In the genomic region with DNA sequence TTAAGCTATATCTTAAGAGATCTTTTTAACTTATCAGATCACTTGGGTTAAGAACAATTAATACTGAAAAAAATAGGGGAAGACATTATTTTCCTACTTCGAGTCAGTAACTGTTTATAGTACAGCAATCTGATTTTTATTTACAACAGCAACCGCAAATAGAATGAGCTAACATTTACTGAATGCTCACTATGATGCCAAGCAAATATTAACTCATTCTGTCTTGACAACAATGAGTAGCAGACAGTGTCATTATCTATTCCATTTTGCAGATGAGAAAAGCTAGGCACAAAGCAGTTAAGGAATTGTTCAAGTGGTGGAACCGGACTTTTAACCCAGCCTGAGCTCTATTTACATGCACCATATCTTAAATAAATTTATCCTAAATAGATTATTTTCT, we compare ENCODE assay signal across 23 cellular contexts.
"Had no signal": no experiment of that assay in that cellular context is flagged by ENCODE, and none has a peak within 500 bp of the region (broad histone marks: within the 10 kb centered on the region; RNA-seq: fewer than 3 reads in every experiment).

No MANE protein-coding gene starts in this region.

- H3K9me3 ChIP-seq: adrenal gland had no signal

- H3K4me3 ChIP-seq: adrenal gland, SK-N-MC had no signal

- H3K27me3 ChIP-seq: adrenal gland had no signal

- H3K36me3 ChIP-seq: adrenal gland had no signal

- H3K27ac ChIP-seq: adrenal gland, SK-N-MC had no signal

- H3K4me1 ChIP-seq: adrenal gland had no signal

- DNase-seq: activated B cell treated with CpG ODN at 0.5 μM for 24 hours; activated CD4-positive, alpha-beta T cell treated with anti-CD3 and anti-CD28 coated beads for 36 hours; activated CD8-positive, alpha-beta memory T cell treated with anti-CD3 and anti-CD28 coated beads, Interleukin-2, amount 50 U/mL, for 4 hours; activated CD8-positive, alpha-beta T cell treated with anti-CD3 and anti-CD28 coated beads for 36 hours; activated naive CD4-positive, alpha-beta T cell treated with anti-CD3 and anti-CD28 coated beads, Interleukin-2, amount 50 U/mL, for 16 hours; activated naive CD8-positive, alpha-beta T cell treated with anti-CD3 and anti-CD28 coated beads, Interleukin-2, amount 10 ng/mL, durations not matched to agents 7 days and 5 days; activated T-cell treated with anti-CD3 and anti-CD28 coated beads, Interleukin-2, amount 50 U/mL, for 72 hours; adrenal gland; anterior cingulate cortex; cerebellar nuclear complex; MM.1S; NCI-H1105; NCI-H1436; NCI-H187 treated with DMSO at 0.1 percent for 48 hours; NCI-H2171; NCI-H2227 treated with DMSO at 0.1 percent for 48 hours; NCI-H446 treated with DMSO at 0.1 percent for 48 hours; NCI-H526; RPMI8226; T-cell; T-helper 2 cell; T1000 had no signal
